ENCODE assay signal across 35 cellular contexts in the genomic region with DNA sequence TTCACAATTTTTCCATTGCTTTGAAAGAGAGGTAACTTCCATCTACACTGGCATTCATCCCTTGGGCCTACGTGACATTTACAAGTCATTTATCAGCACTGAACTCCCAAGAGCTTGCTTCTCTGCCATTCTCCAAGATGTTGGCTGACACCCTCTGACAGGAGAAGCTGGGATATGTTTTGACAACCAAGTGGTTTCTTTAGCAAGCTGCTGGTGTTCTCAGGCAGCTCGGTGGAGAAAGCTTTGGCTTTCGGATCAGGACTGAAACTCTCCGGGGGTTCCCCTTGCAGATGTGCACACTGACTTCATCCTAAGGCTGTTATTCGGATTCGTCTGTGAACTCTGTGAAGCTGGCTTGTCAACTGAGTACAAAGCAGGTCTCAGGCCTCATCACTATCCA. TPM values are rescaled to one million over a fixed set of nuclear protein-coding genes. Genes with fewer than 3 reads are reported as not detected.
DNase-seq lines count a peak whose midpoint lies in the region; ATAC-seq and TF ChIP-seq lines count a peak whose summit lies in the region.
"Had no signal": no experiment of that assay in that cellular context is flagged by ENCODE, and none has a peak within 500 bp of the region (broad histone marks: within the 10 kb centered on the region; RNA-seq: fewer than 3 reads in every experiment).

No MANE protein-coding gene starts in this region.

- no peaks in the 10 kb centered on the region for H3K79me2 ChIP-seq in OCI-LY3 (ENCODE audit: low read length)

- TF ChIP-seq CTCF in OCI-LY3 (IDR thresholded peaks at IDR 0.05; ENCODE audit: low read depth, low read length) (no peak), thyroid gland (IDR thresholded peaks at IDR 0.05) (no peak)

- no peak overlapping the region for H2AFZ ChIP-seq in OCI-LY3 (ENCODE audit: low read depth, low read length)

- intact Hi-C loops in left cardiac atrium (cut with DNase I) = no loop called here
- intact Hi-C loops in thyroid gland (cut with DNase I) = no loop called here

- H3K4me2 ChIP-seq in OCI-LY3 (ENCODE audit: low read length) = peak overlapping the region; percentile 37

- DNase-seq in left cardiac atrium (no peak), thyroid gland (peak; percentile 41 to 61), anterior cingulate cortex (lab: John Stamatoyannopoulos, UW) (no peak), pons (ENCODE audit: low spot score) (no peak)
- DNase-seq: activated CD4-positive, alpha-beta T cell treated with anti-CD3 and anti-CD28 coated beads, Interleukin-2, amount 50 U/mL, for 48 hours; activated CD4-positive, CD25-positive, alpha-beta regulatory T cell treated with anti-CD3 and anti-CD28 coated beads, Interleukin-2, amount 50 U/mL, for 72 hours; activated naive CD4-positive, alpha-beta T cell; CD4-positive, alpha-beta T cell; DND-41; effector CD4-positive, alpha-beta T cell; GF-D8; HCEC 1CT; hypothalamus; mammary epithelial cell; mucosa of descending colon; natural killer cell; NCI-H1105 treated with DMSO at 0.1 percent for 48 hours; NCI-H1930; NCI-H524 treated with DMSO at 0.1 percent for 48 hours; PC-3; SHP77; stimulated activated CD4-positive, alpha-beta T cell treated with anti-CD3 and anti-CD28 coated beads, Interleukin-1b, Interleukin-23, amount 100 ng/mL, for 48 hours; stimulated activated naive CD8-positive, alpha-beta T cell treated with anti-CD3 and anti-CD28 coated beads, Interleukin-15, Interleukin-2, amounts not matched to agents 100 U/mL and 50 U/mL, for 24 hours; testis had no signal

- peaks cover 28% of the 10 kb centered on the region for H4K20me1 ChIP-seq in OCI-LY3 (ENCODE audit: insufficient read depth, low read length)

- peaks cover 17% of the 10 kb centered on the region for H3K4me1 ChIP-seq in OCI-LY3 (ENCODE audit: low read length)
- peaks cover 0 to 7% of the 10 kb centered on the region in 2 donors for H3K4me1 ChIP-seq in thyroid gland
- H3K4me1 ChIP-seq: testis had no signal

- ATAC-seq in GM18502 (IDR thresholded peaks at IDR 0.05; ENCODE audit: poor library complexity, unreplicated experiment) = peak; percentile 45
- ATAC-seq in left cardiac atrium = peak; percentile 60 to 62
- no peak for ATAC-seq in HG03139 (IDR thresholded peaks at IDR 0.05; ENCODE audit: unreplicated experiment)
- no peak for ATAC-seq in GM18858 (IDR thresholded peaks at IDR 0.05; ENCODE audit: unreplicated experiment)
- ATAC-seq: mucosa of descending colon; natural killer cell; PC-3; stimulated activated naive CD8-positive, alpha-beta T cell treated with anti-CD3 and anti-CD28 coated beads, Interleukin-15, Interleukin-2, amounts not matched to agents 100 U/mL and 50 U/mL, for 24 hours had no signal

- H3K9ac ChIP-seq in OCI-LY3 (ENCODE audit: low read length) = no peak overlapping the region

- no peaks in the 10 kb centered on the region for H3K9me3 ChIP-seq in OCI-LY3 (ENCODE audit: insufficient read depth, low read length)
- H3K9me3 ChIP-seq in thyroid gland = no peaks in the 10 kb centered on the region
- H3K9me3 ChIP-seq: mucosa of descending colon, testis, vagina had no signal

- no peak overlapping the region for H3K27ac ChIP-seq in OCI-LY3 (ENCODE audit: low read length)
- H3K27ac ChIP-seq in thyroid gland = no peak overlapping the region
- H3K27ac ChIP-seq: testis, vagina had no signal

- WGBS in thyroid gland, 2 donors = 10 to 37% methylated on average over 6 of the region's 6 CpGs

- TF ChIP-seq POLR2A in thyroid gland (IDR thresholded peaks at IDR 0.05) = no peak

- H3K4me3 ChIP-seq in OCI-LY3 (ENCODE audit: low read length) (no peak overlapping the region), thyroid gland (replicated peaks in 1 of 3) (no peak overlapping the region)
- H3K4me3 ChIP-seq: mucosa of descending colon, testis, vagina had no signal

- H3K36me3 ChIP-seq in OCI-LY3 (replicated peaks; ENCODE audit: low read depth, low read length) = no peaks in the 10 kb centered on the region
- no peaks in the 10 kb centered on the region for H3K36me3 ChIP-seq in thyroid gland
- H3K36me3 ChIP-seq: vagina had no signal

- H3K27me3 ChIP-seq in OCI-LY3 (ENCODE audit: low read depth, low read length) = peaks cover 90% of the 10 kb centered on the region
- no peaks in the 10 kb centered on the region for H3K27me3 ChIP-seq in thyroid gland
- H3K27me3 ChIP-seq: testis, vagina had no signal

RNA-seq across cellular contexts. Expression of a gene that starts 15.7 kb away (rescaled TPM):
- 10 to 100 TPM; 70.3 to 94.8 TPM for total RNA-seq in left cardiac atrium
- 1 to 10 TPM in 1 of 4 donors, under 1 TPM in 3; 0.40 to 1.0 (median 0.76) TPM for total RNA-seq in thyroid gland
- total RNA-seq: CD4-positive, alpha-beta T cell; fibroblast of lung; HT1080; M059J; mammary epithelial cell; osteoblast; PC-3; renal cortical epithelial cell; T-helper 2 cell treated with Interferon-gamma antibody and Interleukin-4, amounts not matched to agents 100 ng/mL and 5 ng/mL, for 36 hours; vagina had no signal

Comparison
In these comparisons a context has a peak if more than half of its experiments do, and no peak if none do; other contexts are left out.
1. ATAC-seq: peak in GM18502 (single experiment) and left cardiac atrium (2 of 2); none in HG03139 (single experiment) and GM18858 (single experiment).
2. DNase-seq: peak in thyroid gland (2 of 2); none in left cardiac atrium (single experiment), anterior cingulate cortex (0 of 58) and pons (single experiment).
3. RNA of a gene that starts 15.7 kb away (total RNA-seq): 70.3 to 94.8 TPM in left cardiac atrium; 0.40 to 1.0 TPM in thyroid gland; every median in the first group is over 10 times any median in the second.